In genomic region chr3:111723293-111723963, GRCh38 we compare ENCODE assay signal across 8 cellular contexts. TPM values are rescaled to one million over a fixed set of nuclear protein-coding genes. Genes with fewer than 3 reads are reported as not detected.
DNase-seq lines count a peak whose midpoint lies in the region; ATAC-seq and TF ChIP-seq lines count a peak whose summit lies in the region.

No MANE protein-coding gene starts in this region.

- ATAC-seq in GM18909 (IDR thresholded peaks at IDR 0.05; ENCODE audit: poor library complexity, unreplicated experiment) (peak; percentile 75), HG03558 (IDR thresholded peaks at IDR 0.05; ENCODE audit: extremely low read depth, unreplicated experiment) (peak; percentile 61), lower lobe of right lung (no peak)
- peak; percentile 36 for ATAC-seq in stimulated activated effector memory CD8-positive, alpha-beta T cell treated with anti-CD3 and anti-CD28 coated beads, Interleukin-12 subunit alpha, Interleukin-12 subunit beta, amount 100 ng/mL, for 72 hours

- DNase-seq in astrocyte of the cerebellum (ENCODE audit: low read depth) (peak; percentile 79), posterior cingulate gyrus (no peak), lower lobe of right lung (no peak), BE2C (no peak), ACHN (no peak)
- DNase-seq in stimulated activated effector memory CD8-positive, alpha-beta T cell treated with anti-CD3 and anti-CD28 coated beads, Interleukin-12 subunit alpha, Interleukin-12 subunit beta, amount 100 ng/mL, for 72 hours (ENCODE audit: low spot score in 2 of 2) = no peak

- no peaks in the 10 kb centered on the region for H3K27me3 ChIP-seq in lower lobe of right lung (ENCODE audit: low read depth)
- H3K27me3 ChIP-seq in BE2C = no peaks in the 10 kb centered on the region

- H3K4me1 ChIP-seq in lower lobe of right lung (no peaks in the 10 kb centered on the region), BE2C (no peaks in the 10 kb centered on the region)

- TF ChIP-seq CTCF in astrocyte of the cerebellum (IDR thresholded peaks at IDR 0.05; ENCODE audit: low read depth, low read length, missing control alignments) = no peak
- no peak for TF ChIP-seq CTCF in lower lobe of right lung (IDR thresholded peaks at IDR 0.05)
- no peak for TF ChIP-seq CTCF in BE2C (IDR thresholded peaks at IDR 0.05; ENCODE audit: low read depth, low read length)

- no peak overlapping the region for H3K4me3 Mint-ChIP-seq in stimulated activated effector memory CD8-positive, alpha-beta T cell treated with anti-CD3 and anti-CD28 coated beads, Interleukin-12 subunit alpha, Interleukin-12 subunit beta, amount 100 ng/mL, for 72 hours

- no peaks in the 10 kb centered on the region for H3K36me3 ChIP-seq in lower lobe of right lung
- no peaks in the 10 kb centered on the region for H3K36me3 ChIP-seq in BE2C

- peaks cover 84% of the 10 kb centered on the region for H3K36me3 Mint-ChIP-seq in stimulated activated effector memory CD8-positive, alpha-beta T cell treated with anti-CD3 and anti-CD28 coated beads, Interleukin-12 subunit alpha, Interleukin-12 subunit beta, amount 100 ng/mL, for 72 hours

- H3K4me1 Mint-ChIP-seq in stimulated activated effector memory CD8-positive, alpha-beta T cell treated with anti-CD3 and anti-CD28 coated beads, Interleukin-12 subunit alpha, Interleukin-12 subunit beta, amount 100 ng/mL, for 72 hours = peaks cover 11% of the 10 kb centered on the region

- no peaks in the 10 kb centered on the region for H3K9me3 Mint-ChIP-seq in stimulated activated effector memory CD8-positive, alpha-beta T cell treated with anti-CD3 and anti-CD28 coated beads, Interleukin-12 subunit alpha, Interleukin-12 subunit beta, amount 100 ng/mL, for 72 hours

- in situ Hi-C loops in astrocyte of the cerebellum (cut with HindIII; ENCODE audit: low sequenced_read_pairs) = loop anchor here (25.0 kb wide), 1 partner anchor 239 kb away; no protein-coding TSS in a partner anchor
- in situ Hi-C loops in ACHN (cut with HindIII; ENCODE audit: low pct_ligation_motif_present, low pct_unique_long_range_greater_than_20kb, low sequenced_read_pairs) = no loop called here

- H3K27ac Mint-ChIP-seq in stimulated activated effector memory CD8-positive, alpha-beta T cell treated with anti-CD3 and anti-CD28 coated beads, Interleukin-12 subunit alpha, Interleukin-12 subunit beta, amount 100 ng/mL, for 72 hours = peak overlapping the region; percentile 70

- intact Hi-C loops in posterior cingulate gyrus (cut with DNase I) (no loop called here), lower lobe of right lung (cut with DNase I) (no loop called here)

- H3K27ac ChIP-seq in lower lobe of right lung = no peak overlapping the region

- H3K4me3 ChIP-seq in astrocyte of the cerebellum (ENCODE audit: low read depth, low read length) (no peak overlapping the region), lower lobe of right lung (no peak overlapping the region), BE2C (ENCODE audit: low read depth, low read length) (no peak overlapping the region)

- H3K9me3 ChIP-seq in lower lobe of right lung = no peaks in the 10 kb centered on the region
- no peaks in the 10 kb centered on the region for H3K9me3 ChIP-seq in BE2C

RNA-seq across cellular contexts. Expression of gene PLCXD2, which starts 49.0 kb away (rescaled TPM):
- total RNA-seq in lower lobe of right lung = 8.0 TPM
- polyA plus RNA-seq in BE2C (2012; ENCODE audit: insufficient read depth, insufficient read length, low read depth) = 0.29 TPM

Comparison
In these comparisons a context has a peak if more than half of its experiments do, and no peak if none do; other contexts are left out.
1. ATAC-seq: peak in GM18909 (single experiment), HG03558 (single experiment) and stimulated activated effector memory CD8-positive, alpha-beta T cell treated with anti-CD3 and anti-CD28 coated beads, Interleukin-12 subunit alpha, Interleukin-12 subunit beta, amount 100 ng/mL, for 72 hours (single experiment); none in lower lobe of right lung (0 of 2).